17 cellular contexts compared by ENCODE assay signal in the genomic region with DNA sequence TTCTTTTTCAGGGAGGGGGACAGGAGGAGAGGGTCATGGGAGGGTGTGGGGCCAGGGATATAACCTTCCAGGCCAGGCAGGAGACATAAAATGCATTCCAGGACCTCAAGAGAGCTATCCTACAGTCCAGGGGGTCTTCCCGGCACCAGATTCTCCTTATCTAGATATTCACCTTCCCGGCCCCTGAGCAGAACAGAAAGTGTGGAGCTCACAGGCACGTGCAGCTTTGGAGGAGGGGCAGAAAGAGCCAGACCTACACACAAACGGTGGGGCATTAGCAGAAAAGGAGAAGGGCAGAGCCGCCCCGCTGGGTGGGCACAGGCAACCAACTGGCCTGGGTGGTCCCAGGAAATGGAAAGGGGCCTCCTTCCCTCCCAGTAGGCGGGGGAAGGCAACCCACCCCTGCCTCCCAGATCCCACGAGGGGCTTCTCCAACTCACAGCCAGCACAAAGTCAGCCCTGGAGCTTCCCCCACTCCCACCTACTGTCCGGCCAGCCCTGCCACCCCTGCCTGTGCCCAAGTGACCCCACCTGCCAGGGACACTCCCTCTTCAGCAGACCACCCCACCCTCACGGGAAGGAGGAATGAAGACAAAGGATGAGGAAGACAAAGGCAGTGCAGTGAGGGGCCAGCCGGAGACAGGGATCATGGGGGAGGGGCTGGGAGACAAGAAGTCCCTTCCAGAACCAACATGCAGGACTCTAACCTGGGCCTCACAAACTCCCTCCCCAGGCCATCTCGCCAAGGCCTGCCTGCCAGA. TPM values are rescaled to one million over a fixed set of nuclear protein-coding genes. Genes with fewer than 3 reads are reported as not detected.
DNase-seq lines count a peak whose midpoint lies in the region; ATAC-seq, FAIRE-seq and TF ChIP-seq lines count a peak whose summit lies in the region.
"Had no signal": no experiment of that assay in that cellular context is flagged by ENCODE, and none has a peak within 500 bp of the region (broad histone marks: within the 10 kb centered on the region; RNA-seq: fewer than 3 reads in every experiment).

No MANE protein-coding gene starts in this region.

- no peaks in the 10 kb centered on the region for H3F3A ChIP-seq in PC-3 (ENCODE audit: low read length, unreplicated experiment)

- peaks cover 4% of the 10 kb centered on the region for H3K36me3 Mint-ChIP-seq in glutamatergic neuron (ENCODE audit: unreplicated experiment)
- H3K36me3 Mint-ChIP-seq: activated naive CD4-positive, alpha-beta T cell treated with anti-CD3 and anti-CD28 coated beads, Interleukin-2, amount 50 U/mL, for 24 hours; naive thymus-derived CD4-positive, alpha-beta T cell had no signal

- CTCF ChIA-PET in PC-3 (lab: Charles Lee): interaction anchor here (0.6 kb wide), 1 partner anchor 312 kb away, joined by 3 read pairs; no protein-coding TSS in a partner anchor

- H3K4me3 ChIP-seq in BLaER1 treated with 17β-estradiol and CSF1 and Interleukin-3, amounts not matched to agents 10 nM and 100 nM: peak overlapping the region in 1 of 10 experiments; percentile 10; a peak in 3 of 20 replicates
- H3K4me3 ChIP-seq in LNCaP clone FGC (ENCODE audit: low read depth, low read length) (peak overlapping the region; percentile 22; the same call in 1 of the 2 replicates), pancreas (no peak overlapping the region), PC-3 (ENCODE audit: low read length) (no peak overlapping the region)

- intact Hi-C loops in pancreas (cut with DNase I) (no loop called here), PC-3 (cut with micrococcal nuclease) (no loop called here)

- no peaks in the 10 kb centered on the region for H3K36me3 ChIP-seq in BLaER1 treated with 17β-estradiol and CSF1 and Interleukin-3, amounts not matched to agents 10 nM and 100 nM
- no peaks in the 10 kb centered on the region for H3K36me3 ChIP-seq in pancreas
- H3K36me3 ChIP-seq in PC-3 (ENCODE audit: low read depth, low read length): no peaks in the 10 kb centered on the region

- POLR2A ChIA-PET in PC-3 (lab: Charles Lee; ENCODE audit: unreplicated experiment): no interaction called here

- H4K20me1 ChIP-seq in BLaER1 treated with 17β-estradiol and CSF1 and Interleukin-3, amounts not matched to agents 10 nM and 100 nM: peaks cover 2 to 100% (median 100%) of the 10 kb centered on the region in 11 experiments; a peak in 20 of 22 replicates
- H4K20me1 ChIP-seq in PC-3 (ENCODE audit: low read length): no peaks in the 10 kb centered on the region

- no peak for FAIRE-seq in pancreas (lab: Jason Lieb, UNC)

- ATAC-seq in pancreas (no peak), HG02588 (IDR thresholded peaks at IDR 0.05; ENCODE audit: unreplicated experiment) (no peak), PC-3 (no peak), HG02885 (IDR thresholded peaks at IDR 0.05; ENCODE audit: poor library complexity, unreplicated experiment) (no peak)
- ATAC-seq: naive thymus-derived CD4-positive, alpha-beta T cell had no signal

- peaks cover 85 to 100% (median 100%) of the 10 kb centered on the region in 10 experiments for H3K4me1 ChIP-seq in BLaER1 treated with 17β-estradiol and CSF1 and Interleukin-3, amounts not matched to agents 10 nM and 100 nM
- H3K4me1 ChIP-seq in pancreas: peaks cover 65 to 77% (median 74%) of the 10 kb centered on the region in 3 donors
- H3K4me1 ChIP-seq in PC-3 (ENCODE audit: insufficient read depth, low read length): peaks cover 50% of the 10 kb centered on the region

- H3K9ac ChIP-seq in BLaER1 treated with 17β-estradiol and CSF1 and Interleukin-3, amounts not matched to agents 10 nM and 100 nM: peak overlapping the region in 6 of 11 experiments; percentile 12 to 69 (median 54); a peak in 9 of 22 replicates
- no peak overlapping the region for H3K9ac ChIP-seq in PC-3 (ENCODE audit: low read length)

- H3K27ac ChIP-seq in BLaER1 treated with 17β-estradiol and CSF1 and Interleukin-3, amounts not matched to agents 10 nM and 100 nM: peak overlapping the region in 5 of 11 experiments; percentile 0 to 54 (median 34); a peak in 9 of 22 replicates
- peak overlapping the region; percentile 28 to 72 (median 58) for H3K27ac ChIP-seq in pancreas
- H3K27ac ChIP-seq in PC-3 (ENCODE audit: low read length): no peak overlapping the region

- TF ChIP-seq CTCF in LNCaP clone FGC (IDR thresholded peaks at IDR 0.05; ENCODE audit: control insufficient read depth, extremely low read depth, insufficient read depth) (no peak), glutamatergic neuron (IDR thresholded peaks at IDR 0.05; ENCODE audit: partially characterized antibody, unreplicated experiment) (no peak), pancreas (IDR thresholded peaks at IDR 0.05) (no peak), PC-3 (conservative IDR thresholded peaks at IDR 0.05; ENCODE audit: low read depth, low read length) (no peak)

- H3K4me3 Mint-ChIP-seq in glutamatergic neuron (ENCODE audit: unreplicated experiment): peak overlapping the region; percentile 34
- H3K4me3 Mint-ChIP-seq: activated naive CD4-positive, alpha-beta T cell treated with anti-CD3 and anti-CD28 coated beads, Interleukin-2, amount 50 U/mL, for 24 hours; central memory CD8-positive, alpha-beta T cell; naive thymus-derived CD4-positive, alpha-beta T cell had no signal

- no peak for DNase-seq in LNCaP clone FGC (ENCODE audit: low read depth)
- DNase-seq in glutamatergic neuron: no peak
- no peak for DNase-seq in pancreas
- no peak for DNase-seq in activated CD4-positive, alpha-beta T cell treated with anti-CD3 and anti-CD28 coated beads for 1 hour
- no peak for DNase-seq in PC-3
- DNase-seq: activated CD4-positive, CD25-positive, alpha-beta regulatory T cell treated with anti-CD3 and anti-CD28 coated beads, Interleukin-2, amount 50 U/mL, for 72 hours; activated CD8-positive, alpha-beta memory T cell treated with anti-CD3 and anti-CD28 coated beads, Interleukin-2, amount 50 U/mL, for 4 hours; DMS153; naive thymus-derived CD4-positive, alpha-beta T cell; NCI-H1417 treated with DMSO at 0.1 percent for 48 hours; stimulated activated naive CD4-positive, alpha-beta T cell treated with Interleukin-2 at 50 U/mL for 16 hours; T-helper 1 cell had no signal

- peaks cover 48% of the 10 kb centered on the region for H3K4me1 Mint-ChIP-seq in glutamatergic neuron (ENCODE audit: low read depth, unreplicated experiment)

- no peaks in the 10 kb centered on the region for H3K9me2 ChIP-seq in PC-3 (replicated peaks; ENCODE audit: low read length)

- H3K27me3 Mint-ChIP-seq in glutamatergic neuron (ENCODE audit: unreplicated experiment): peaks cover 26% of the 10 kb centered on the region
- H3K27me3 Mint-ChIP-seq: activated naive CD4-positive, alpha-beta T cell treated with anti-CD3 and anti-CD28 coated beads, Interleukin-2, amount 50 U/mL, for 24 hours; central memory CD8-positive, alpha-beta T cell; naive thymus-derived CD4-positive, alpha-beta T cell had no signal

- peaks cover 20% of the 10 kb centered on the region for H3K9me3 Mint-ChIP-seq in glutamatergic neuron (ENCODE audit: unreplicated experiment)
- H3K9me3 Mint-ChIP-seq: activated naive CD4-positive, alpha-beta T cell treated with anti-CD3 and anti-CD28 coated beads, Interleukin-2, amount 50 U/mL, for 24 hours; central memory CD8-positive, alpha-beta T cell; naive thymus-derived CD4-positive, alpha-beta T cell had no signal

- 69 to 70% methylated on average over 11 to 12 of the region's 12 CpGs for WGBS in pancreas, 2 donors

- H3K27me3 ChIP-seq in BLaER1 treated with 17β-estradiol and CSF1 and Interleukin-3, amounts not matched to agents 10 nM and 100 nM: peaks cover 0 to 65% (median 0%) of the 10 kb centered on the region in 11 experiments; a peak in 6 of 22 replicates
- H3K27me3 ChIP-seq in pancreas (no peaks in the 10 kb centered on the region), PC-3 (ENCODE audit: low read length) (no peaks in the 10 kb centered on the region)

- no peak overlapping the region for H2AFZ ChIP-seq in PC-3 (ENCODE audit: low read length)

- no peak overlapping the region for H3K27ac Mint-ChIP-seq in glutamatergic neuron (ENCODE audit: unreplicated experiment)
- H3K27ac Mint-ChIP-seq: activated naive CD4-positive, alpha-beta T cell treated with anti-CD3 and anti-CD28 coated beads, Interleukin-2, amount 50 U/mL, for 24 hours had no signal

- H3K4me2 ChIP-seq in BLaER1 treated with 17β-estradiol and CSF1 and Interleukin-3, amounts not matched to agents 10 nM and 100 nM: peak overlapping the region; percentile 73 to 96 (median 87); a peak in 21 of 22 replicates
- H3K4me2 ChIP-seq in PC-3 (ENCODE audit: low read length): no peak overlapping the region

- BruUV-seq in PC-3 (replicated peaks; lab: Mats Ljungman, UMichigan): no TSS peak

- H3K9me3 ChIP-seq in BLaER1 treated with 17β-estradiol and CSF1 and Interleukin-3, amounts not matched to agents 10 nM and 100 nM (replicated peaks in 1 of 11): no peaks in the 10 kb centered on the region
- H3K9me3 ChIP-seq in pancreas: no peaks in the 10 kb centered on the region
- no peaks in the 10 kb centered on the region for H3K9me3 ChIP-seq in PC-3 (ENCODE audit: low read length)

- peaks cover 96% of the 10 kb centered on the region for H3K79me2 ChIP-seq in PC-3 (ENCODE audit: low read length)

RNA-seq across cellular contexts. Expression of gene CCDC85C, which starts 33.3 kb away (rescaled TPM):
- total RNA-seq in glutamatergic neuron (ENCODE audit: unreplicated experiment) (32.3 TPM), pancreas (10 to 100 TPM; 14.4 to 22.2 (median 17.6) TPM), PC-3 (2014; rRNA removed) (36.4 and 44.6 TPM in 2 replicates)
- polyA plus RNA-seq in pancreas: 10 to 100 TPM in 1 of 2 donors, 1 to 10 TPM in 1; 9.5 to 19.5 TPM
